ENCODE assay signal across 8 cellular contexts in the genomic region with DNA sequence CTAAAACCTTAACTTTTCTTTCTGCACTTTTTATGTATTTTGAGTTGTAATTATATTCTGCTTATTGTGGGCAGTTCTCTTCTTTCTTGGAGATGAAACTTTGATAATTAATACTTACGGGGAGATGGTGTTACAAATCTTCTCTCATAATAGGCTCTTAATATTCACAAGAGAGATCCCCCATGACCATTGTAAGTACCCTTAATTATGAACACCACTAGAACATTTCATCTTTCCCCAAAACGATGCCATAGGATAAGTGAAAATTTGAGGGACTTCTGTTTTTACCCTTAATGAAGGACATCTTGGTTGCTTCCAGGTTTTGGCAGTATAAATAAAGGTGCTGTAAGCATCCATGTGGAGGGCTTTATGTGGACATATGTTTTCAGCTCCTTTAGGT.
DNase-seq lines count a peak whose midpoint lies in the region; ATAC-seq lines count a peak whose summit lies in the region.

No MANE protein-coding gene starts in this region.

- H3K9me3 ChIP-seq in adipocyte (ENCODE audit: control insufficient read depth, low read length) (no peaks in the 10 kb centered on the region), mesenchymal stem cell (ENCODE audit: control insufficient read depth, low read length) (no peaks in the 10 kb centered on the region)

- H4K8ac ChIP-seq in mesenchymal stem cell (ENCODE audit: low read length), result no peak overlapping the region

- no peaks in the 10 kb centered on the region for H3K27me3 Mint-ChIP-seq in stimulated activated naive CD8-positive, alpha-beta T cell treated with anti-CD3 and anti-CD28 coated beads, Interleukin-15, Interleukin-2, amounts not matched to agents 100 ng/mL and 50 ng/mL, for 24 hours

- H3K18ac ChIP-seq in mesenchymal stem cell (ENCODE audit: low read depth in 1 of 2, low read length in 2 of 2), result no peak overlapping the region

- H2BK12ac ChIP-seq in mesenchymal stem cell (ENCODE audit: low read length in 2 of 2), result no peak overlapping the region

- H3K4ac ChIP-seq in mesenchymal stem cell (ENCODE audit: low read depth in 1 of 2, low read length in 2 of 2), result no peak overlapping the region

- H2BK120ac ChIP-seq in mesenchymal stem cell (ENCODE audit: low read depth, low read length), result no peak overlapping the region

- H3K27me3 ChIP-seq in adipocyte (replicated peaks; ENCODE audit: control insufficient read depth, insufficient read depth, low read length) (no peaks in the 10 kb centered on the region), mesenchymal stem cell (ENCODE audit: control insufficient read depth in 1 of 2, insufficient read depth in 1 of 2, low read length in 2 of 2) (no peaks in the 10 kb centered on the region)

- H4K91ac ChIP-seq in mesenchymal stem cell (ENCODE audit: low read length), result no peak overlapping the region

- no peak overlapping the region for H2AK5ac ChIP-seq in mesenchymal stem cell (ENCODE audit: low read length, severe bottlenecking)

- H3K4me1 Mint-ChIP-seq in stimulated activated naive CD8-positive, alpha-beta T cell treated with anti-CD3 and anti-CD28 coated beads, Interleukin-15, Interleukin-2, amounts not matched to agents 100 ng/mL and 50 ng/mL, for 24 hours (ENCODE audit: low read depth), result peaks cover 79% of the 10 kb centered on the region

- no peak for DNase-seq in stimulated activated naive CD8-positive, alpha-beta T cell treated with anti-CD3 and anti-CD28 coated beads, Interleukin-15, Interleukin-2, amounts not matched to agents 100 U/mL and 50 U/mL, for 24 hours
- DNase-seq in adipocyte (ENCODE audit: low read depth) (peak; percentile 2), mesenchymal stem cell (no peak), SKM-1 treated with dmso at 0.1 percent for 144 hours (lab: John Stamatoyannopoulos, UW; ENCODE audit: unreplicated experiment) (no peak), cortex of kidney (lab: John Stamatoyannopoulos, UW) (no peak)

- H3K9me3 Mint-ChIP-seq in stimulated activated naive CD8-positive, alpha-beta T cell treated with anti-CD3 and anti-CD28 coated beads, Interleukin-15, Interleukin-2, amounts not matched to agents 100 ng/mL and 50 ng/mL, for 24 hours, result peaks cover 4% of the 10 kb centered on the region

- no peak overlapping the region for H3K27ac ChIP-seq in mesenchymal stem cell (ENCODE audit: low read length, poor library complexity, severe bottlenecking)

- peaks cover 26% of the 10 kb centered on the region for H3K36me3 Mint-ChIP-seq in stimulated activated naive CD8-positive, alpha-beta T cell treated with anti-CD3 and anti-CD28 coated beads, Interleukin-15, Interleukin-2, amounts not matched to agents 100 ng/mL and 50 ng/mL, for 24 hours (ENCODE audit: low read depth)

- 92% methylated on average over 1 of the region's 2 CpGs for WGBS in mesenchymal stem cell

- ATAC-seq in stimulated activated naive CD8-positive, alpha-beta T cell treated with anti-CD3 and anti-CD28 coated beads, Interleukin-15, Interleukin-2, amounts not matched to agents 100 U/mL and 50 U/mL, for 24 hours, result no peak
- no peak for ATAC-seq in HG03280 (IDR thresholded peaks at IDR 0.05; ENCODE audit: unreplicated experiment)
- ATAC-seq in GM18519 (IDR thresholded peaks at IDR 0.05; ENCODE audit: low FRiP score, unreplicated experiment), result no peak

- no peak overlapping the region for H3K14ac ChIP-seq in mesenchymal stem cell (ENCODE audit: low read length in 2 of 2)

- H3K79me1 ChIP-seq in mesenchymal stem cell (replicated peaks; ENCODE audit: low read length, poor library complexity, severe bottlenecking), result peaks cover 6% of the 10 kb centered on the region

- H3K4me3 ChIP-seq in adipocyte (ENCODE audit: low read length) (peak overlapping the region; percentile 78), mesenchymal stem cell (ENCODE audit: insufficient read depth in 1 of 2, low read depth in 1 of 2, low read length in 2 of 2) (peak overlapping the region in 1 of 2 experiments; percentile 74)

- H3K9ac ChIP-seq in adipocyte (ENCODE audit: low read length) (peak overlapping the region; percentile 82), mesenchymal stem cell (ENCODE audit: low read length) (peak overlapping the region; percentile 91)

- no peak overlapping the region for H2BK15ac ChIP-seq in mesenchymal stem cell (ENCODE audit: low read depth, poor library complexity, severe bottlenecking)

- no peak overlapping the region for H2BK5ac ChIP-seq in mesenchymal stem cell (ENCODE audit: low read depth, low read length, poor library complexity, severe bottlenecking)

- H2AFZ ChIP-seq in mesenchymal stem cell (ENCODE audit: low read depth, low read length), result no peak overlapping the region

- no peak overlapping the region for H3K4me2 ChIP-seq in mesenchymal stem cell (ENCODE audit: low read length, poor library complexity, severe bottlenecking)

- peak overlapping the region; percentile 62 for H3K4me3 Mint-ChIP-seq in stimulated activated naive CD8-positive, alpha-beta T cell treated with anti-CD3 and anti-CD28 coated beads, Interleukin-15, Interleukin-2, amounts not matched to agents 100 ng/mL and 50 ng/mL, for 24 hours

- H3K4me1 ChIP-seq in adipocyte (ENCODE audit: control insufficient read depth, insufficient read depth, low read length) (peaks cover 40% of the 10 kb centered on the region), mesenchymal stem cell (ENCODE audit: control insufficient read depth, insufficient read depth, low read depth, low read length) (no peaks in the 10 kb centered on the region)

- no peak overlapping the region for H3K23ac ChIP-seq in mesenchymal stem cell (ENCODE audit: low read length in 2 of 2)

- H3K27ac Mint-ChIP-seq in stimulated activated naive CD8-positive, alpha-beta T cell treated with anti-CD3 and anti-CD28 coated beads, Interleukin-15, Interleukin-2, amounts not matched to agents 100 ng/mL and 50 ng/mL, for 24 hours, result peak overlapping the region; percentile 7

- H3K36me3 ChIP-seq in adipocyte (ENCODE audit: control insufficient read depth, insufficient read depth, low read length, severe bottlenecking) (no peaks in the 10 kb centered on the region), mesenchymal stem cell (ENCODE audit: control insufficient read depth in 1 of 2, insufficient read depth in 2 of 2, low read depth in 1 of 2, low read length in 2 of 2) (no peaks in the 10 kb centered on the region)
